1 cellular context compared by ENCODE assay signal in genomic region chr11:62666259-62666926, GRCh38.
TF ChIP-seq lines count a peak whose summit lies in the region.

No MANE protein-coding gene starts in this region.

TF ChIP-seq in HepG2, 621 proteins besides CTCF, POLR2A, EP300 and RAD21 (continued from another document and continues in another):
- no peak for TF ChIP-seq FIP1L1 (IDR thresholded peaks at IDR 0.05; ENCODE audit: borderline replicate concordance, insufficient read depth, low read depth, low read length)
- TF ChIP-seq PLSCR1 (CRISPR knock-in tag; IDR thresholded peaks at IDR 0.05; ENCODE audit: borderline replicate concordance), result 0 out of 2 replicates have a peak, but pooled peaks have one; percentile 40
- TF ChIP-seq IKZF4 (CRISPR knock-in tag; IDR thresholded peaks at IDR 0.05; ENCODE audit: borderline replicate concordance, low read depth, not compliant biosample characterization), result no peak
- no peak for TF ChIP-seq KMT2A (CRISPR knock-in tag; IDR thresholded peaks at IDR 0.05)
- TF ChIP-seq ZFP82 (CRISPR knock-in tag; IDR thresholded peaks at IDR 0.05; ENCODE audit: borderline replicate concordance), result no peak
- TF ChIP-seq HMGXB3 (CRISPR knock-in tag; IDR thresholded peaks at IDR 0.05; ENCODE audit: borderline replicate concordance), result no peak
- no peak for TF ChIP-seq ZNF160 (CRISPR knock-in tag; IDR thresholded peaks at IDR 0.05)
- no peak for TF ChIP-seq ZEB1 (IDR thresholded peaks at IDR 0.05; ENCODE audit: insufficient replicate concordance, low read depth)
- TF ChIP-seq NFRKB (IDR thresholded peaks at IDR 0.05), result no peak
- TF ChIP-seq ZNF784 (CRISPR knock-in tag; IDR thresholded peaks at IDR 0.05; ENCODE audit: borderline replicate concordance), result no peak
- no peak for TF ChIP-seq FOXK1 (CRISPR knock-in tag; IDR thresholded peaks at IDR 0.05; ENCODE audit: borderline replicate concordance, low read depth)
- no peak for TF ChIP-seq PLRG1 (conservative IDR thresholded peaks at IDR 0.05)
- TF ChIP-seq MED13 (CRISPR knock-in tag; IDR thresholded peaks at IDR 0.05), result no peak
- TF ChIP-seq TP53 (CRISPR knock-in tag; conservative IDR thresholded peaks at IDR 0.05), result no peak
- no peak for TF ChIP-seq AHDC1 (CRISPR knock-in tag; IDR thresholded peaks at IDR 0.05; ENCODE audit: borderline replicate concordance)
- no peak for TF ChIP-seq CREB1 (IDR thresholded peaks at IDR 0.05)
- no peak for TF ChIP-seq CREB1 (CRISPR knock-in tag; IDR thresholded peaks at IDR 0.05)
- no peak for TF ChIP-seq ZBED4 (CRISPR knock-in tag; IDR thresholded peaks at IDR 0.05; ENCODE audit: borderline replicate concordance)
- TF ChIP-seq ZNF687 (CRISPR knock-in tag; IDR thresholded peaks at IDR 0.05), result peak; percentile 52; the same call in 1 of the 2 replicates
- TF ChIP-seq HHEX (CRISPR knock-in tag; IDR thresholded peaks at IDR 0.05), result no peak
- TF ChIP-seq ZNF557 (CRISPR knock-in tag; IDR thresholded peaks at IDR 0.05), result no peak
- TF ChIP-seq ZBTB7A (CRISPR knock-in tag; IDR thresholded peaks at IDR 0.05), result no peak
- no peak for TF ChIP-seq PCBP1 (IDR thresholded peaks at IDR 0.05; ENCODE audit: borderline replicate concordance, low read depth, low read length)
- TF ChIP-seq ZSCAN12 (CRISPR knock-in tag; IDR thresholded peaks at IDR 0.05), result no peak
- TF ChIP-seq GABPA (IDR thresholded peaks at IDR 0.05; ENCODE audit: low read depth, low read length), result no peak
- no peak for TF ChIP-seq GABPA (CRISPR knock-in tag; IDR thresholded peaks at IDR 0.05; ENCODE audit: low read depth)
- no peak for TF ChIP-seq ZNF138 (CRISPR knock-in tag; IDR thresholded peaks at IDR 0.05; ENCODE audit: low read depth)
- TF ChIP-seq SOX6 (IDR thresholded peaks at IDR 0.05), result no peak
- no peak for TF ChIP-seq SOX6 (CRISPR knock-in tag; IDR thresholded peaks at IDR 0.05)
- no peak for TF ChIP-seq ZNF180 (CRISPR knock-in tag; IDR thresholded peaks at IDR 0.05; ENCODE audit: borderline replicate concordance, low read depth)
- TF ChIP-seq ZSCAN5A (CRISPR knock-in tag; IDR thresholded peaks at IDR 0.05; ENCODE audit: borderline replicate concordance), result no peak
- TF ChIP-seq XRCC5 (optimal IDR thresholded peaks at IDR 0.05; ENCODE audit: low read length), result no peak
- no peak for TF ChIP-seq ZMAT3 (CRISPR knock-in tag; conservative IDR thresholded peaks at IDR 0.05)
- TF ChIP-seq ZNF562 (CRISPR knock-in tag; IDR thresholded peaks at IDR 0.05; ENCODE audit: borderline replicate concordance), result no peak
- TF ChIP-seq ZNF276 (CRISPR knock-in tag; IDR thresholded peaks at IDR 0.05; ENCODE audit: low read depth), result no peak
- peak; percentile 38 for TF ChIP-seq POLR2G (IDR thresholded peaks at IDR 0.05; ENCODE audit: low read depth, low read length)
- TF ChIP-seq ZSCAN29 (CRISPR knock-in tag; conservative IDR thresholded peaks at IDR 0.05), result no peak
- no peak for TF ChIP-seq ZNF577 (CRISPR knock-in tag; IDR thresholded peaks at IDR 0.05; ENCODE audit: borderline replicate concordance, low read depth)
